Comparison of ENCODE assay signal across 9 cellular contexts in genomic region chr4:41215155-41215554, GRCh38. TPM values are rescaled to one million over a fixed set of nuclear protein-coding genes. Genes with fewer than 3 reads are reported as not detected.
DNase-seq lines count a peak whose midpoint lies in the region; ATAC-seq lines count a peak whose summit lies in the region.
"Had no signal": no experiment of that assay in that cellular context is flagged by ENCODE, and none has a peak within 500 bp of the region (broad histone marks: within the 10 kb centered on the region; RNA-seq: fewer than 3 reads in every experiment).

No MANE protein-coding gene starts in this region.

- POLR2A ChIA-PET in activated CD4-positive, alpha-beta T cell treated with anti-CD3 and anti-CD28 coated beads for 36 hours (lab: Charles Lee): no interaction called here

- H3K36me3 Mint-ChIP-seq in activated CD4-positive, alpha-beta T cell treated with anti-CD3 and anti-CD28 coated beads for 36 hours (ENCODE audit: low read depth): no peaks in the 10 kb centered on the region
- H3K36me3 Mint-ChIP-seq in T-helper 17 cell (ENCODE audit: low read depth): no peaks in the 10 kb centered on the region

- no peak for DNase-seq in activated CD4-positive, alpha-beta T cell treated with anti-CD3 and anti-CD28 coated beads for 36 hours
- no peak for DNase-seq in activated CD4-positive, alpha-beta T cell treated with anti-CD3 and anti-CD28 coated beads for 4 hours
- DNase-seq in T-helper 17 cell: no peak
- DNase-seq in COR-L47 (lab: John Stamatoyannopoulos, UW): no peak
- DNase-seq in COLO829 (ENCODE audit: low spot score): no peak
- no peak for DNase-seq in NCI-H2227 (lab: John Stamatoyannopoulos, UW; ENCODE audit: unreplicated experiment)

- H3K27ac ChIP-seq in temporal lobe (ENCODE audit: low read depth, low read length): peak overlapping the region; percentile 47
- H3K27ac ChIP-seq: brain microvascular endothelial cell had no signal

- H3K27ac Mint-ChIP-seq in activated CD4-positive, alpha-beta T cell treated with anti-CD3 and anti-CD28 coated beads for 36 hours: no peak overlapping the region
- H3K27ac Mint-ChIP-seq in T-helper 17 cell: no peak overlapping the region

- intact Hi-C loops in activated CD4-positive, alpha-beta T cell treated with anti-CD3 and anti-CD28 coated beads for 36 hours (cut with DNase I, micrococcal nuclease): loop anchor here (2.0 to 10.0 kb wide), 2 partner anchors 238 to 780 kb away; partner anchors contain the start of gene SLC30A9 (in 1 of the 2)

- H3K4me3 ChIP-seq in iPS-15b (ENCODE audit: low read depth, low read length): peak overlapping the region; percentile 45

- peaks cover 27% of the 10 kb centered on the region for H3K4me1 Mint-ChIP-seq in activated CD4-positive, alpha-beta T cell treated with anti-CD3 and anti-CD28 coated beads for 36 hours
- peaks cover 13% of the 10 kb centered on the region for H3K4me1 Mint-ChIP-seq in T-helper 17 cell

- no peaks in the 10 kb centered on the region for H3K9me3 ChIP-seq in T-helper 17 cell (ENCODE audit: control insufficient read depth, low read length, poor library complexity, severe bottlenecking)
- H3K9me3 ChIP-seq in iPS-15b (ENCODE audit: control insufficient read depth, insufficient read depth, low read length): no peaks in the 10 kb centered on the region

- no peaks in the 10 kb centered on the region for H3K36me3 ChIP-seq in iPS-15b (ENCODE audit: control insufficient read depth, insufficient read depth, low read length)
- H3K36me3 ChIP-seq: brain microvascular endothelial cell had no signal

- H3K9ac ChIP-seq in iPS-15b (ENCODE audit: low read depth, low read length): no peak overlapping the region

- peaks cover 58% of the 10 kb centered on the region for H3K27me3 Mint-ChIP-seq in activated CD4-positive, alpha-beta T cell treated with anti-CD3 and anti-CD28 coated beads for 36 hours
- H3K27me3 Mint-ChIP-seq in T-helper 17 cell: peaks cover 60% of the 10 kb centered on the region

- H3K9me3 Mint-ChIP-seq in activated CD4-positive, alpha-beta T cell treated with anti-CD3 and anti-CD28 coated beads for 36 hours (ENCODE audit: low read depth): no peaks in the 10 kb centered on the region

- H3K4me3 Mint-ChIP-seq in activated CD4-positive, alpha-beta T cell treated with anti-CD3 and anti-CD28 coated beads for 36 hours: peak overlapping the region; percentile 71
- peak overlapping the region; percentile 79 for H3K4me3 Mint-ChIP-seq in T-helper 17 cell

- H3K4me1 ChIP-seq in iPS-15b (ENCODE audit: control insufficient read depth, insufficient read depth, low read length): peaks cover 12% of the 10 kb centered on the region

- peaks cover 7% of the 10 kb centered on the region for H3K27me3 ChIP-seq in iPS-15b (ENCODE audit: control insufficient read depth, insufficient read depth, low read length)
- H3K27me3 ChIP-seq: brain microvascular endothelial cell had no signal

- CTCF ChIA-PET in activated CD4-positive, alpha-beta T cell treated with anti-CD3 and anti-CD28 coated beads for 36 hours (lab: Charles Lee): interaction anchor here (2.9 kb wide), 1 partner anchor 290 kb away, joined by 14 read pairs; no protein-coding TSS in a partner anchor

- ATAC-seq in activated CD4-positive, alpha-beta T cell treated with anti-CD3 and anti-CD28 coated beads for 36 hours: no peak
- ATAC-seq in T-helper 17 cell: no peak

RNA-seq across cellular contexts. Expression of gene APBB2, which starts 0.8 kb away (rescaled TPM):
- 1 to 10 TPM; 1.3 to 1.5 TPM for total RNA-seq in activated CD4-positive, alpha-beta T cell treated with anti-CD3 and anti-CD28 coated beads for 36 hours
- total RNA-seq in T-helper 17 cell (under 1 TPM; 0.60 to 0.65 TPM), temporal lobe (81.4 TPM)

RNA-seq across cellular contexts. Expression of gene UCHL1, which starts 41.6 kb away (rescaled TPM):
- total RNA-seq in activated CD4-positive, alpha-beta T cell treated with anti-CD3 and anti-CD28 coated beads for 36 hours: 1 to 10 TPM; 1.5 to 1.7 TPM
- total RNA-seq in T-helper 17 cell: not detected
- total RNA-seq in temporal lobe: 1,168 TPM

Comparison
In these comparisons a context has a peak if more than half of its experiments do, and no peak if none do; other contexts are left out.
1. RNA of gene APBB2, which starts 0.8 kb away (total RNA-seq): 81.4 TPM in temporal lobe (single experiment); 1.3 to 1.5 TPM in activated CD4-positive, alpha-beta T cell treated with anti-CD3 and anti-CD28 coated beads for 36 hours and 0.60 to 0.65 TPM in T-helper 17 cell; every median in the first group is over 10 times any median in the second.
2. RNA of gene UCHL1, which starts 41.6 kb away (total RNA-seq): 1,168 TPM in temporal lobe (single experiment); 1.5 to 1.7 TPM in activated CD4-positive, alpha-beta T cell treated with anti-CD3 and anti-CD28 coated beads for 36 hours and not detected in T-helper 17 cell; every median in the first group is over 100 times any median in the second.